ENCODE assay signal across 36 cellular contexts in genomic region chr19:46337487-46337886, GRCh38. TPM values are rescaled to one million over a fixed set of nuclear protein-coding genes. Genes with fewer than 3 reads are reported as not detected.
"Had no signal": no experiment of that assay in that cellular context is flagged by ENCODE, and none has a peak within 500 bp of the region (broad histone marks: within the 10 kb centered on the region; RNA-seq: fewer than 3 reads in every experiment).

No MANE protein-coding gene starts in this region.

- DNase-seq: activated B cell treated with CpG ODN at 0.5 μM for 24 hours; activated CD4-positive, alpha-beta memory T cell treated with anti-CD3 and anti-CD28 coated beads for 36 hours; activated CD4-positive, alpha-beta T cell treated with anti-CD3 and anti-CD28 coated beads for 4 hours; activated CD4-positive, alpha-beta T cell treated with anti-CD3 and anti-CD28 coated beads, Interleukin-2, amount 10 ng/mL, durations not matched to agents 24 days and 14 days; activated CD4-positive, alpha-beta T cell treated with anti-CD3 and anti-CD28 coated beads, Interleukin-2, amount 50 U/mL, for 1 hour; activated CD4-positive, alpha-beta T cell treated with anti-CD3 and anti-CD28 coated beads, Interleukin-2, amount 50 U/mL, for 4 hours; activated CD4-positive, CD25-positive, alpha-beta regulatory T cell treated with anti-CD3 and anti-CD28 coated beads, Interleukin-2, amount 50 U/mL, for 72 hours; activated CD8-positive, alpha-beta memory T cell treated with anti-CD3 and anti-CD28 coated beads, Interleukin-2, amount 50 U/mL, for 4 hours; activated CD8-positive, alpha-beta T cell treated with anti-CD3 and anti-CD28 coated beads for 36 hours; activated effector memory CD4-positive, alpha-beta T cell treated with anti-CD3 and anti-CD28 coated beads, Interleukin-2, amount 50 U/mL, for 16 hours; activated gamma-delta T cell treated with Interleukin-2 at 50 U/mL for 16 hours; activated naive CD4-positive, alpha-beta T cell; activated naive CD4-positive, alpha-beta T cell treated with anti-CD3 and anti-CD28 coated beads for 36 hours; activated naive CD4-positive, alpha-beta T cell treated with anti-CD3 and anti-CD28 coated beads, Interleukin-2, amount 50 U/mL, for 16 hours; activated naive CD8-positive, alpha-beta T cell treated with anti-CD3 and anti-CD28 coated beads for 36 hours; activated T-cell treated with anti-CD3 and anti-CD28 coated beads for 4 hours; activated T-cell treated with anti-CD3 and anti-CD28 coated beads, Interleukin-2, amount 50 U/mL, for 1 hour; activated T-cell treated with anti-CD3 and anti-CD28 coated beads, Interleukin-2, amount 50 U/mL, for 4 hours; activated T-cell treated with anti-CD3 and anti-CD28 coated beads, Interleukin-2, amount 50 U/mL, for 72 hours; adrenal gland; amniotic stem cell; aorta; body of pancreas; brain microvascular endothelial cell; central memory CD4-positive, alpha-beta T cell; T-helper 2 cell; T-helper 9 cell had no signal

- ATAC-seq: activated CD8-positive, alpha-beta T cell treated with anti-CD3 and anti-CD28 coated beads for 36 hours; activated naive CD4-positive, alpha-beta T cell treated with anti-CD3 and anti-CD28 coated beads, Interleukin-2, amount 50 U/mL, for 72 hours; activated T-cell treated with anti-CD3 and anti-CD28 coated beads, Interleukin-2, amount 50 U/mL, for 4 hours; activated T-cell treated with anti-CD3 and anti-CD28 coated beads, Interleukin-2, amount 50 U/mL, for 72 hours; activated T-helper 17 cell treated with anti-CD3 and anti-CD28 coated beads, Interleukin-2, amount 50 U/mL, for 72 hours; body of pancreas had no signal

- H3K9me3 ChIP-seq: adrenal gland, body of pancreas, breast epithelium had no signal

- H3K36me3 ChIP-seq: brain microvascular endothelial cell, breast epithelium had no signal

- H3K4me3 ChIP-seq: adrenal gland, body of pancreas, breast epithelium had no signal

- H3K27me3 ChIP-seq: adrenal gland, body of pancreas, brain microvascular endothelial cell, breast epithelium had no signal

- H3K4me1 ChIP-seq: adrenal gland, body of pancreas, breast epithelium had no signal

- FAIRE-seq: astrocyte, TTC549 had no signal

- H3K27ac ChIP-seq: adrenal gland, body of pancreas, brain microvascular endothelial cell, breast epithelium, VCaP had no signal

RNA-seq across cellular contexts. Expression of gene HIF3A, which starts 40.6 kb away (rescaled TPM):
- total RNA-seq: activated B cell treated with CpG ODN at 0.5 μM for 24 hours; activated CD4-positive, alpha-beta memory T cell treated with anti-CD3 and anti-CD28 coated beads for 36 hours; activated CD4-positive, alpha-beta T cell treated with anti-CD3 and anti-CD28 coated beads, Interleukin-2, amount 10 ng/mL, durations not matched to agents 24 days and 14 days; activated CD8-positive, alpha-beta memory T cell treated with anti-CD3 and anti-CD28 coated beads for 36 hours; activated CD8-positive, alpha-beta T cell treated with anti-CD3 and anti-CD28 coated beads for 36 hours; activated naive CD4-positive, alpha-beta T cell treated with anti-CD3 and anti-CD28 coated beads for 36 hours; activated naive CD4-positive, alpha-beta T cell treated with anti-CD3 and anti-CD28 coated beads, Interleukin-2, amount 50 U/mL, for 72 hours; activated naive CD8-positive, alpha-beta T cell treated with anti-CD3 and anti-CD28 coated beads for 36 hours; activated T-cell treated with anti-CD3 and anti-CD28 coated beads, Interleukin-2, amount 50 U/mL, for 72 hours; activated T-helper 1 cell treated with anti-CD3 and anti-CD28 coated beads, Interleukin-12 subunit alpha, Interleukin-12 subunit beta, Interleukin-2, Interleukin-4 antibody, amounts not matched to agents 30 ng/mL and 10 ng/mL and 1 ng/mL, durations not matched to agents 14 hours and 24 hours and 36 hours; activated T-helper 17 cell treated with anti-CD3 and anti-CD28 coated beads, Interleukin-2, amount 50 U/mL, for 72 hours; T-helper 1 cell treated with Interleukin-12 subunit alpha and Interleukin-12 subunit beta and Interleukin-4 antibody, amounts not matched to agents 30 ng/mL and 1 ng/mL, for 36 hours had no signal
